Comparison of ENCODE assay signal across 20 cellular contexts in the genomic region with DNA sequence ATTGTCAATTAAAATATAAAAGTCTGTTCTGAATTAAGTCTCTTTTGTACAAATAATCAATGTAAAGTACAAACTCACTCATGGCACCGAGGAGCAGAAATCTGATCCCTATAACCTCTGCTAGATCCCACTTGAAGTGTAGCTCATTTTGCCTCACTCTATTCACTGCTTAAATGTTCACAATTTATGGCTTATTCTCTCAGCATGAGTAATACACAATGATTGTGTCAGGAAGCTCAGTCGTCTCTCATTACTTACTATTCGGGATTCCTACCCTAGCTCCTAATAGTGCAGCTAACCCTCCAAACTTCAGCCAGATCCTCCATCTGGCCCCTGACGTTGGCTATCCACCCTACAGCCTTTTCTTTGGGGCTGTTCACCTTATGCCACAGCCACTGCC. TPM values are rescaled to one million over a fixed set of nuclear protein-coding genes. Genes with fewer than 3 reads are reported as not detected.
DNase-seq lines count a peak whose midpoint lies in the region; ATAC-seq and TF ChIP-seq lines count a peak whose summit lies in the region.
"Had no signal": no experiment of that assay in that cellular context is flagged by ENCODE, and none has a peak within 500 bp of the region (broad histone marks: within the 10 kb centered on the region; RNA-seq: fewer than 3 reads in every experiment).

No MANE protein-coding gene starts in this region.

- intact Hi-C loops in lower leg skin (cut with DNase I; ENCODE audit: low total_unique reads) (no loop called here), ascending aorta (cut with DNase I) (no loop called here)

- H3K27me3 ChIP-seq in ascending aorta = no peaks in the 10 kb centered on the region

- TF ChIP-seq CTCF in HFFc6 (IDR thresholded peaks at IDR 0.05) (no peak), astrocyte of the spinal cord (IDR thresholded peaks at IDR 0.05; ENCODE audit: low read depth, low read length) (no peak), progenitor cell of endocrine pancreas (IDR thresholded peaks at IDR 0.05; ENCODE audit: unreplicated experiment) (no peak), lower leg skin (IDR thresholded peaks at IDR 0.05) (no peak), ascending aorta (IDR thresholded peaks at IDR 0.05) (no peak)

- no peak for ATAC-seq in GM21390 (IDR thresholded peaks at IDR 0.05; ENCODE audit: unreplicated experiment)
- ATAC-seq: HCT116, left ventricle myocardium superior had no signal

- DNase-seq in AG20443 (ENCODE audit: low spot score) (peak; percentile 10), HFFc6 (no peak), NCI-H524 (lab: John Stamatoyannopoulos, UW) (peak; percentile 85 to 97), astrocyte of the spinal cord (ENCODE audit: low read depth, low spot score) (peak; percentile 9), progenitor cell of endocrine pancreas (ENCODE audit: low spot score, unreplicated experiment) (no peak), lower leg skin (ENCODE audit: low spot score in 2 of 2) (no peak), ascending aorta (ENCODE audit: low spot score in 2 of 2) (no peak)
- DNase-seq: activated CD4-positive, alpha-beta memory T cell treated with anti-CD3 and anti-CD28 coated beads, Interleukin-2, amount 10 ng/mL, durations not matched to agents 7 days and 5 days; activated naive CD8-positive, alpha-beta T cell treated with anti-CD3 and anti-CD28 coated beads, Interleukin-2, amount 10 ng/mL, durations not matched to agents 7 days and 5 days; activated T-cell treated with anti-CD3 and anti-CD28 coated beads, Interleukin-2, amount 50 U/mL, for 48 hours; endodermal cell; left ventricle myocardium superior; MV-4-11; stimulated activated CD4-positive, alpha-beta T cell treated with anti-CD3 and anti-CD28 coated beads, Interleukin-4, amount 100 ng/mL, for 24 hours; stimulated activated CD8-positive, alpha-beta memory T cell treated with anti-CD3 and anti-CD28 coated beads, Interleukin-4, amount 100 ng/mL, for 48 hours had no signal

- H3K9me3 Mint-ChIP-seq in HFFc6 = 0 out of 2 replicates have a peak, but pooled peaks cover 5% of the 10 kb centered on the region
- H3K9me3 Mint-ChIP-seq in progenitor cell of endocrine pancreas (ENCODE audit: low read depth) = no peaks in the 10 kb centered on the region
- H3K9me3 Mint-ChIP-seq: activated CD4-positive, alpha-beta memory T cell treated with anti-CD3 and anti-CD28 coated beads, Interleukin-2, amount 10 ng/mL, durations not matched to agents 7 days and 5 days had no signal

- H3K9me3 ChIP-seq in ascending aorta = peaks cover 0 to 9% of the 10 kb centered on the region in 2 donors

- no peaks in the 10 kb centered on the region for H3K4me1 ChIP-seq in ascending aorta
- H3K4me1 ChIP-seq: parathyroid adenoma had no signal

- H3K36me3 Mint-ChIP-seq in HFFc6 (ENCODE audit: low read depth) (no peaks in the 10 kb centered on the region), progenitor cell of endocrine pancreas (ENCODE audit: insufficient read depth) (no peaks in the 10 kb centered on the region)

- TF ChIP-seq POLR2A in lower leg skin (IDR thresholded peaks at IDR 0.05) = no peak

- H3K4me3 ChIP-seq in astrocyte of the spinal cord (ENCODE audit: low read depth, low read length) = no peak overlapping the region
- H3K4me3 ChIP-seq in lower leg skin (ENCODE audit: low read depth, poor library complexity, severe bottlenecking) = no peak overlapping the region
- H3K4me3 ChIP-seq in ascending aorta = no peak overlapping the region
- H3K4me3 ChIP-seq: skin epidermis had no signal

- WGBS in lower leg skin, 2 donors = 48 to 58% methylated on average over 4 of the region's 4 CpGs

- H3K4me3 Mint-ChIP-seq in HFFc6 (peak overlapping the region; percentile 39; the same call in 1 of the 2 replicates), progenitor cell of endocrine pancreas (ENCODE audit: low read depth) (no peak overlapping the region)
- H3K4me3 Mint-ChIP-seq: activated CD4-positive, alpha-beta memory T cell treated with anti-CD3 and anti-CD28 coated beads, Interleukin-2, amount 10 ng/mL, durations not matched to agents 7 days and 5 days; activated naive CD8-positive, alpha-beta T cell treated with anti-CD3 and anti-CD28 coated beads, Interleukin-2, amount 10 ng/mL, durations not matched to agents 7 days and 5 days; endodermal cell had no signal

- H3K27ac Mint-ChIP-seq in HFFc6 = no peak overlapping the region
- H3K27ac Mint-ChIP-seq in progenitor cell of endocrine pancreas = no peak overlapping the region
- H3K27ac Mint-ChIP-seq: activated CD4-positive, alpha-beta memory T cell treated with anti-CD3 and anti-CD28 coated beads, Interleukin-2, amount 10 ng/mL, durations not matched to agents 7 days and 5 days; activated naive CD8-positive, alpha-beta T cell treated with anti-CD3 and anti-CD28 coated beads, Interleukin-2, amount 10 ng/mL, durations not matched to agents 7 days and 5 days; endodermal cell had no signal

- in situ Hi-C loops in astrocyte of the spinal cord (cut with HindIII; ENCODE audit: low sequenced_read_pairs) = no loop called here

- H3K27ac ChIP-seq in ascending aorta = no peak overlapping the region
- H3K27ac ChIP-seq: parathyroid adenoma, skin epidermis, VCaP had no signal

- no peaks in the 10 kb centered on the region for H3K36me3 ChIP-seq in ascending aorta

- H3K4me1 Mint-ChIP-seq in HFFc6 (ENCODE audit: low read depth) (peaks cover 25% of the 10 kb centered on the region), progenitor cell of endocrine pancreas (ENCODE audit: low read depth) (peaks cover 18% of the 10 kb centered on the region)
- H3K4me1 Mint-ChIP-seq: activated naive CD8-positive, alpha-beta T cell treated with anti-CD3 and anti-CD28 coated beads, Interleukin-2, amount 10 ng/mL, durations not matched to agents 7 days and 5 days had no signal

- H3K27me3 Mint-ChIP-seq in HFFc6 (ENCODE audit: insufficient read depth) (no peaks in the 10 kb centered on the region), progenitor cell of endocrine pancreas (no peaks in the 10 kb centered on the region)
- H3K27me3 Mint-ChIP-seq: activated CD4-positive, alpha-beta memory T cell treated with anti-CD3 and anti-CD28 coated beads, Interleukin-2, amount 10 ng/mL, durations not matched to agents 7 days and 5 days; activated naive CD8-positive, alpha-beta T cell treated with anti-CD3 and anti-CD28 coated beads, Interleukin-2, amount 10 ng/mL, durations not matched to agents 7 days and 5 days had no signal

RNA-seq across cellular contexts. Expression of a gene that starts 4.7 kb away (rescaled TPM):
- total RNA-seq in HFFc6 (2021; fragmentation: NEBNext Ultra II Directional; extraction: Animal tissue kit (Norgen Biotek cat#: 25700)) = 10 to 100 TPM; 10.1 to 13.4 (median 11.7) TPM
- 26.7 and 27.8 TPM in 2 replicates for total RNA-seq in progenitor cell of endocrine pancreas
- total RNA-seq in lower leg skin = 10 to 100 TPM in 2 of 4 donors, 1 to 10 TPM in 2; 7.1 to 15.3 (median 11.0) TPM
- 3.5 TPM for total RNA-seq in ascending aorta

RNA-seq across cellular contexts. Expression of a gene that starts 36.0 kb away (rescaled TPM):
- under 1 TPM; 0.24 to 0.48 (median 0.32) TPM for total RNA-seq in HFFc6 (2021; fragmentation: NEBNext Ultra II Directional; extraction: Animal tissue kit (Norgen Biotek cat#: 25700))
- total RNA-seq in progenitor cell of endocrine pancreas = 1.4 and 1.5 TPM in 2 replicates
- total RNA-seq in lower leg skin = under 1 TPM in 1 of 4 donors, not detected in 3; 0.30 TPM
- not detected for total RNA-seq in ascending aorta
- total RNA-seq: activated CD4-positive, alpha-beta memory T cell treated with anti-CD3 and anti-CD28 coated beads, Interleukin-2, amount 10 ng/mL, durations not matched to agents 7 days and 5 days; activated naive CD8-positive, alpha-beta T cell treated with anti-CD3 and anti-CD28 coated beads, Interleukin-2, amount 10 ng/mL, durations not matched to agents 7 days and 5 days had no signal

Comparison
In these comparisons a context has a peak if more than half of its experiments do, and no peak if none do; other contexts are left out.
1. DNase-seq: peak in AG20443 (single experiment), NCI-H524 (2 of 2) and astrocyte of the spinal cord (single experiment); none in HFFc6 (single experiment), progenitor cell of endocrine pancreas (single experiment), lower leg skin (0 of 2) and ascending aorta (0 of 2).